Comparison of ENCODE assay signal across 8 cellular contexts in genomic region chr4:179748837-179749236, GRCh38.
"Had no signal": no experiment of that assay in that cellular context is flagged by ENCODE, and none has a peak within 500 bp of the region (broad histone marks: within the 10 kb centered on the region; RNA-seq: fewer than 3 reads in every experiment).

No MANE protein-coding gene starts in this region.

- H3K4me3 ChIP-seq: GM12878 had no signal

- DNase-seq: GDM1, GF-D8 had no signal

- FAIRE-seq: G401.6, GM12878, GM12891, GM12892, GM18507, GM19239 had no signal

- ATAC-seq: GM12878 had no signal
